In the genomic region with DNA sequence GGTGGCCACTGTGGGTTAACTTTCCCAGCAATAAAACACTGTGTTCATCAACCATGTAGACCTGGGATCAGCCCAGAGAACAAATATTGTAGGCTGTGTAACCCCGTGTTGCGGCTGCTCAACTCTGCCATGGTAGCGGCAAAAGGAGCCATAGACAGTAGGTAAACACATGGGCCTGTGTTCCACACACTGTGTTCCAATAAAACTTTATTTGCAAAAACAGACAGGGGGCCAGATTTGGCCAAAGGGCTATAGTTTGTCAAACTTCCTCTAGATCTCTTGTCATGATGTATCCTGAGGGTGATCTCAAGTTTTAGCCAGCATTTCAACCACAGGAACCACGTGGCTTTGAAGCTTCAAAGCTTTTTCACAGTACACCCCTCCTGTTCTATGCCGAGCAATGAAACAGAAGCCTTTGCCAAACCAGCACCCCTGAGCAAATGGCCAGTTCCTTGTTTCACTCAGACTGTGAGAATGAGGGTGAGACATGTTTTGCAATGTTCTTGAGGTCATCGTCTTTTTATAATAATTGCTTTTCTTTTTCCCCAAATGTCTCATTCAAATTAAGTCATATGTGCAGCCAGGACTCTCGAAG, we compare ENCODE assay signal across 1 cellular context.
TF ChIP-seq lines count a peak whose summit lies in the region.

No MANE protein-coding gene starts in this region.

TF ChIP-seq in GM12878, 131 proteins besides CTCF, POLR2A, EP300 and RAD21:
- TF ChIP-seq, protein P1, sequence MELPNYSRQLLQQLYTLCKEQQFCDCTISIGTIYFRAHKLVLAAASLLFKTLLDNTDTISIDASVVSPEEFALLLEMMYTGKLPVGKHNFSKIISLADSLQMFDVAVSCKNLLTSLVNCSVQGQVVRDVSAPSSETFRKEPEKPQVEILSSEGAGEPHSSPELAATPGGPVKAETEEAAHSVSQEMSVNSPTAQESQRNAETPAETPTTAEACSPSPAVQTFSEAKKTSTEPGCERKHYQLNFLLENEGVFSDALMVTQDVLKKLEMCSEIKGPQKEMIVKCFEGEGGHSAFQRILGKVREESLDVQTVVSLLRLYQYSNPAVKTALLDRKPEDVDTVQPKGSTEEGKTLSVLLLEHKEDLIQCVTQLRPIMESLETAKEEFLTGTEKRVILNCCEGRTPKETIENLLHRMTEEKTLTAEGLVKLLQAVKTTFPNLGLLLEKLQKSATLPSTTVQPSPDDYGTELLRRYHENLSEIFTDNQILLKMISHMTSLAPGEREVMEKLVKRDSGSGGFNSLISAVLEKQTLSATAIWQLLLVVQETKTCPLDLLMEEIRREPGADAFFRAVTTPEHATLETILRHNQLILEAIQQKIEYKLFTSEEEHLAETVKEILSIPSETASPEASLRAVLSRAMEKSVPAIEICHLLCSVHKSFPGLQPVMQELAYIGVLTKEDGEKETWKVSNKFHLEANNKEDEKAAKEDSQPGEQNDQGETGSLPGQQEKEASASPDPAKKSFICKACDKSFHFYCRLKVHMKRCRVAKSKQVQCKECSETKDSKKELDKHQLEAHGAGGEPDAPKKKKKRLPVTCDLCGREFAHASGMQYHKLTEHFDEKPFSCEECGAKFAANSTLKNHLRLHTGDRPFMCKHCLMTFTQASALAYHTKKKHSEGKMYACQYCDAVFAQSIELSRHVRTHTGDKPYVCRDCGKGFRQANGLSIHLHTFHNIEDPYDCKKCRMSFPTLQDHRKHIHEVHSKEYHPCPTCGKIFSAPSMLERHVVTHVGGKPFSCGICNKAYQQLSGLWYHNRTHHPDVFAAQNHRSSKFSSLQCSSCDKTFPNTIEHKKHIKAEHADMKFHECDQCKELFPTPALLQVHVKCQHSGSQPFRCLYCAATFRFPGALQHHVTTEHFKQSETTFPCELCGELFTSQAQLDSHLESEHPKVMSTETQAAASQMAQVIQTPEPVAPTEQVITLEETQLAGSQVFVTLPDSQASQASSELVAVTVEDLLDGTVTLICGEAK (IDR thresholded peaks at IDR 0.05; ENCODE audit: borderline replicate concordance): peak; percentile 85
- TF ChIP-seq EED (IDR thresholded peaks at IDR 0.05; ENCODE audit: low read depth): no peak
- TF ChIP-seq, protein P2, sequence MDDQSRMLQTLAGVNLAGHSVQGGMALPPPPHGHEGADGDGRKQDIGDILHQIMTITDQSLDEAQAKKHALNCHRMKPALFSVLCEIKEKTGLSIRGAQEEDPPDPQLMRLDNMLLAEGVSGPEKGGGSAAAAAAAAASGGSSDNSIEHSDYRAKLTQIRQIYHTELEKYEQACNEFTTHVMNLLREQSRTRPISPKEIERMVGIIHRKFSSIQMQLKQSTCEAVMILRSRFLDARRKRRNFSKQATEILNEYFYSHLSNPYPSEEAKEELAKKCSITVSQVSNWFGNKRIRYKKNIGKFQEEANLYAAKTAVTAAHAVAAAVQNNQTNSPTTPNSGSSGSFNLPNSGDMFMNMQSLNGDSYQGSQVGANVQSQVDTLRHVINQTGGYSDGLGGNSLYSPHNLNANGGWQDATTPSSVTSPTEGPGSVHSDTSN (IDR thresholded peaks at IDR 0.05; ENCODE audit: insufficient replicate concordance, low read depth, low read length): no peak
- TF ChIP-seq SMAD1 (IDR thresholded peaks at IDR 0.05; ENCODE audit: low read depth, partially characterized antibody): no peak
- TF ChIP-seq TAF1 (IDR thresholded peaks at IDR 0.05; ENCODE audit: borderline replicate concordance, low read depth, low read length): no peak
- no peak for TF ChIP-seq TCF3 (IDR thresholded peaks at IDR 0.05; ENCODE audit: borderline replicate concordance, insufficient read depth, low read depth, low read length)
- TF ChIP-seq NR2C2 (IDR thresholded peaks at IDR 0.05; ENCODE audit: borderline replicate concordance, control insufficient read depth, insufficient read length, low read depth): no peak
- no peak for TF ChIP-seq FOXM1 (IDR thresholded peaks at IDR 0.05; ENCODE audit: low read depth, low read length)
